20 cellular contexts compared by ENCODE assay signal in the genomic region with DNA sequence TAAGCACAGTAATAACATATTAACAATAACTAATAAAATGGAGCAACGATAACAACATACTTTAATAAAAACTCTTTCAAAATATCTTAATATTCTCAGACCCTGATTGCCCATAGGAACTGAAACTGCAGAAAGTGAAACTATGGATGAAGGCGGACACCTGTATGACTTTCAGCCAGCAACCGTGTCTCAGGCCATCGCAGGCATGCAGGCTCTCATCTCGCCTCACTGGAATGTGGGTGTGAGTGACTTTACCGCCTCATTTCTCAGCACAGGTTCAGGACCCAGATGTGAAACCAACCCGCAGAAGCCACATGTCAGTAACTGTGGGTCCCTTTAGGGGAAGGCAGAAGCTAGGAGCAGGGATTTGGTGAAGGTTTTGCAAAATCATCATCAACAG.
DNase-seq lines count a peak whose midpoint lies in the region; ATAC-seq lines count a peak whose summit lies in the region.
"Had no signal": no experiment of that assay in that cellular context is flagged by ENCODE, and none has a peak within 500 bp of the region (broad histone marks: within the 10 kb centered on the region; RNA-seq: fewer than 3 reads in every experiment).

No MANE protein-coding gene starts in this region.

- DNase-seq in SW480 (ENCODE audit: low spot score): peak; percentile 8
- peak; percentile 4 for DNase-seq in renal cortical epithelial cell (ENCODE audit: low read depth)
- no peak for DNase-seq in NCI-H2081 treated with DMSO at 0.1 percent for 48 hours (lab: John Stamatoyannopoulos, UW)
- DNase-seq: CD4-positive, alpha-beta T cell; cerebellar nuclear complex; effector memory CD4-positive, alpha-beta T cell; esophagus squamous epithelium; GDM1; left ventricle myocardium inferior; nephron progenitor cell; stimulated activated CD4-positive, alpha-beta T cell treated with anti-CD3 and anti-CD28 coated beads, Interleukin-4, amount 100 ng/mL, for 4 hours; stimulated activated naive CD8-positive, alpha-beta T cell treated with anti-CD3 and anti-CD28 coated beads, Interleukin-15, amount 100 ng/mL, for 72 hours; SW 1271 had no signal

- peak; percentile 48 for ATAC-seq in GM21367 (IDR thresholded peaks at IDR 0.05; ENCODE audit: unreplicated experiment)
- peak; percentile 56 for ATAC-seq in HG03025 (IDR thresholded peaks at IDR 0.05; ENCODE audit: low FRiP score, unreplicated experiment)
- ATAC-seq in GM18907 (IDR thresholded peaks at IDR 0.05; ENCODE audit: unreplicated experiment): no peak
- no peak for ATAC-seq in GM19023 (IDR thresholded peaks at IDR 0.05; ENCODE audit: unreplicated experiment)
- ATAC-seq in GM19395 (IDR thresholded peaks at IDR 0.05; ENCODE audit: unreplicated experiment): no peak
- ATAC-seq: activated naive CD4-positive, alpha-beta T cell treated with anti-CD3 and anti-CD28 coated beads, Interleukin-2, amount 50 U/mL, for 72 hours; Right ventricle myocardium inferior; stimulated activated naive CD8-positive, alpha-beta T cell treated with anti-CD3 and anti-CD28 coated beads, Interleukin-15, amount 100 ng/mL, for 72 hours had no signal

Comparison
In these comparisons a context has a peak if more than half of its experiments do, and no peak if none do; other contexts are left out.
1. ATAC-seq: peak in GM21367 (single experiment) and HG03025 (single experiment); none in GM18907 (single experiment), GM19023 (single experiment) and GM19395 (single experiment).